Comparison of ENCODE assay signal across 9 cellular contexts in genomic region chr16:23826528-23827244, GRCh38. TPM values are rescaled to one million over a fixed set of nuclear protein-coding genes. Genes with fewer than 3 reads are reported as not detected.
DNase-seq lines count a peak whose midpoint lies in the region; ATAC-seq and TF ChIP-seq lines count a peak whose summit lies in the region.
"Had no signal": no experiment of that assay in that cellular context is flagged by ENCODE, and none has a peak within 500 bp of the region (broad histone marks: within the 10 kb centered on the region; RNA-seq: fewer than 3 reads in every experiment).

No MANE protein-coding gene starts in this region.

- H3K27ac Mint-ChIP-seq in progenitor cell of endocrine pancreas: no peak overlapping the region
- H3K27ac Mint-ChIP-seq in Calu3 (ENCODE audit: unreplicated experiment): no peak overlapping the region

- peaks cover 51% of the 10 kb centered on the region for H3K27me3 Mint-ChIP-seq in progenitor cell of endocrine pancreas
- H3K27me3 Mint-ChIP-seq in Calu3 (ENCODE audit: unreplicated experiment): peaks cover 30% of the 10 kb centered on the region

- H3K36me3 Mint-ChIP-seq in progenitor cell of endocrine pancreas (ENCODE audit: insufficient read depth): no peaks in the 10 kb centered on the region
- H3K36me3 Mint-ChIP-seq in Calu3 (ENCODE audit: insufficient read depth, unreplicated experiment): no peaks in the 10 kb centered on the region

- H3K4me3 Mint-ChIP-seq in progenitor cell of endocrine pancreas (ENCODE audit: low read depth): no peak overlapping the region
- no peak overlapping the region for H3K4me3 Mint-ChIP-seq in Calu3 (ENCODE audit: low read depth, unreplicated experiment)

- H3K4me3 ChIP-seq in mucosa of descending colon: no peak overlapping the region

- ATAC-seq in GM18861 (IDR thresholded peaks at IDR 0.05; ENCODE audit: unreplicated experiment) (peak; percentile 63), HG02852 (IDR thresholded peaks at IDR 0.05; ENCODE audit: unreplicated experiment) (peak; percentile 66), mucosa of descending colon (peak; percentile 86)

- CTCF ChIA-PET in Calu3 (lab: Charles Lee): no interaction called here

- DNase-seq in SIG-M5 treated with dmso at 0.1 percent for 504 hours (lab: John Stamatoyannopoulos, UW; ENCODE audit: unreplicated experiment): peak; percentile 95
- peak in 1 of 3 donors; percentile 15 for DNase-seq in mucosa of descending colon
- no peak for DNase-seq in head of caudate nucleus
- DNase-seq in HuH-7.5 (ENCODE audit: low spot score): no peak
- no peak for DNase-seq in progenitor cell of endocrine pancreas (ENCODE audit: low spot score, unreplicated experiment)
- DNase-seq in Calu3: no peak
- DNase-seq: retina had no signal

- no peaks in the 10 kb centered on the region for H3K4me1 ChIP-seq in mucosa of descending colon (ENCODE audit: low read depth)

- peaks cover 6% of the 10 kb centered on the region for H3K9me3 Mint-ChIP-seq in progenitor cell of endocrine pancreas (ENCODE audit: low read depth)
- H3K9me3 Mint-ChIP-seq in Calu3 (ENCODE audit: low read depth, unreplicated experiment): no peaks in the 10 kb centered on the region

- no peak for TF ChIP-seq CTCF in mucosa of descending colon (IDR thresholded peaks at IDR 0.05)
- no peak for TF ChIP-seq CTCF in progenitor cell of endocrine pancreas (IDR thresholded peaks at IDR 0.05; ENCODE audit: unreplicated experiment)
- TF ChIP-seq CTCF in Calu3 (IDR thresholded peaks at IDR 0.05; ENCODE audit: unreplicated experiment): no peak

- H3K4me1 Mint-ChIP-seq in progenitor cell of endocrine pancreas (ENCODE audit: low read depth) (no peaks in the 10 kb centered on the region), Calu3 (ENCODE audit: low read depth, unreplicated experiment) (no peaks in the 10 kb centered on the region)

- no peaks in the 10 kb centered on the region for H3K36me3 ChIP-seq in mucosa of descending colon (ENCODE audit: low read depth)

- peaks cover 6% of the 10 kb centered on the region for H3K9me3 ChIP-seq in mucosa of descending colon

- BruUV-seq in Calu3 (replicated peaks; lab: Mats Ljungman, UMichigan): no TSS peak

- intact Hi-C loops in mucosa of descending colon (cut with DNase I, micrococcal nuclease) (no loop called here), head of caudate nucleus (cut with DNase I) (no loop called here), Calu3 (cut with micrococcal nuclease; ENCODE audit: unreplicated experiment) (no loop called here)

RNA-seq across cellular contexts. Expression of gene PRKCB, which starts 9.1 kb away (rescaled TPM):
- total RNA-seq in mucosa of descending colon: 10 to 100 TPM in 1 of 3 donors, 1 to 10 TPM in 2; 7.4 to 29.0 (median 8.2) TPM
- total RNA-seq in progenitor cell of endocrine pancreas: 0.27 and 0.36 TPM in 2 replicates
- not detected in 2 replicates for total RNA-seq in Calu3 (2022)
